Comparison of ENCODE assay signal across 8 cellular contexts in genomic region chr19:50377051-50377441, GRCh38. TPM values are rescaled to one million over a fixed set of nuclear protein-coding genes. Genes with fewer than 3 reads are reported as not detected.
A peak's percentile ranks its signal among the peaks of the same experiment; 100 is the strongest.
DNase-seq lines count a peak whose midpoint lies in the region; ATAC-seq, FAIRE-seq and TF ChIP-seq lines count a peak whose summit lies in the region.

No MANE protein-coding gene starts in this region.

- no peaks in the 10 kb centered on the region for H3K9me3 ChIP-seq in heart left ventricle

- no peak for FAIRE-seq in GM12892 (lab: Jason Lieb, UNC)

- peak overlapping the region in 3 of 12 donors; percentile 98 to 99 (median 99) for H3K27ac ChIP-seq in heart left ventricle

- no peaks in the 10 kb centered on the region for H3K27me3 ChIP-seq in heart left ventricle

- intact Hi-C loops in heart left ventricle (cut with DNase I): loop anchor here in 4 of 10 donors (2.0 to 10.0 kb wide), 4 partner anchors 134 to 728 kb away; partner anchors contain the start of genes CTU1 (in 2 of the 4), JOSD2 (in 2 of the 4) and ASPDH (in 1 of the 4)

- peaks cover 2 to 49% (median 46%) of the 10 kb centered on the region in 9 donors for H3K36me3 ChIP-seq in heart left ventricle

- 49 to 59% (median 58%) methylated on average over 7 of the region's 7 CpGs for WGBS in heart left ventricle, 4 donors

- TF ChIP-seq CTCF in heart left ventricle (IDR thresholded peaks at IDR 0.05): no peak
- TF ChIP-seq CTCF in foreskin fibroblast (IDR thresholded peaks at IDR 0.05; ENCODE audit: low read depth, low read length): no peak

- H3K4me3 ChIP-seq in heart left ventricle: peak overlapping the region in 10 of 12 donors; percentile 84 to 99 (median 92)
- H3K4me3 ChIP-seq in foreskin fibroblast (ENCODE audit: low read depth in 1 of 2, low read length in 2 of 2): peak overlapping the region in 1 of 2 donors; percentile 41

- peaks cover 0 to 43% (median 21%) of the 10 kb centered on the region in 12 donors for H3K4me1 ChIP-seq in heart left ventricle

- DNase-seq in DMS53 (lab: John Stamatoyannopoulos, UW) (peak; percentile 56), DMS53 treated with DMSO at 0.1 percent for 48 hours (lab: John Stamatoyannopoulos, UW; ENCODE audit: unreplicated experiment) (no peak), NCI-H2196 treated with DMSO at 0.1 percent for 48 hours (lab: John Stamatoyannopoulos, UW; ENCODE audit: unreplicated experiment) (peak; percentile 70), heart left ventricle (peak in 2 of 5 donors; percentile 34 to 47), GM12892 (ENCODE audit: insufficient read length) (no peak), foreskin fibroblast (no peak)
- peak; percentile 63 to 71 for DNase-seq in activated T-cell treated with anti-CD3 and anti-CD28 coated beads, Interleukin-2, amount 50 U/mL, for 48 hours
- DNase-seq in stimulated activated CD4-positive, alpha-beta T cell treated with anti-CD3 and anti-CD28 coated beads, Interleukin-4, amount 100 ng/mL, for 24 hours: peak; percentile 49

- TF ChIP-seq POLR2A in heart left ventricle (IDR thresholded peaks at IDR 0.05) (no peak), GM12892 (IDR thresholded peaks at IDR 0.05; ENCODE audit: low read depth, low read length) (no peak)

- ATAC-seq in heart left ventricle: peak in 2 of 4 donors; percentile 3 to 9

RNA-seq across cellular contexts. Expression of gene NR1H2, which starts 0.8 kb away (rescaled TPM):
- total RNA-seq in heart left ventricle: 100 to 1,000 TPM in 3 of 9 donors, 10 to 100 TPM in 6; 66.2 to 162 (median 74.3) TPM
- 100 to 1,000 TPM in 1 of 2 donors, 10 to 100 TPM in 1; 91.5 to 155 TPM for polyA plus RNA-seq in heart left ventricle
- polyA plus RNA-seq in GM12892 (2012; ENCODE audit: missing spikeins): 16.3 TPM

RNA-seq across cellular contexts. Expression of gene POLD1, which starts 7.1 kb away (rescaled TPM):
- 10 to 100 TPM in 4 of 9 donors, 1 to 10 TPM in 5; 6.1 to 18.0 (median 9.0) TPM for total RNA-seq in heart left ventricle
- 10 to 100 TPM in 1 of 2 donors, 1 to 10 TPM in 1; 9.6 to 12.1 TPM for polyA plus RNA-seq in heart left ventricle
- 28.7 TPM for polyA plus RNA-seq in GM12892 (2012; ENCODE audit: missing spikeins)

RNA-seq across cellular contexts. Expression of gene NAPSA, which starts 11.6 kb away (rescaled TPM):
- under 1 TPM in 4 of 9 donors, not detected in 5; 0.28 to 0.89 (median 0.66) TPM for total RNA-seq in heart left ventricle
- polyA plus RNA-seq in heart left ventricle: under 1 TPM; 0.36 to 0.61 TPM
- 2.3 TPM for polyA plus RNA-seq in GM12892 (2012; ENCODE audit: missing spikeins)

RNA-seq across cellular contexts. Expression of gene SPIB, which starts 41.7 kb away (rescaled TPM):
- under 1 TPM in 2 of 9 donors, not detected in 7; 0.16 to 0.53 TPM for total RNA-seq in heart left ventricle
- polyA plus RNA-seq in heart left ventricle: under 1 TPM in 1 of 2 donors, not detected in 1; 0.10 TPM
- 38.2 TPM for polyA plus RNA-seq in GM12892 (2012; ENCODE audit: missing spikeins)

RNA-seq across cellular contexts. Expression of gene KCNC3, which starts 47.9 kb away (rescaled TPM):
- 1 to 10 TPM in 8 of 9 donors, under 1 TPM in 1; 0.87 to 4.4 (median 2.5) TPM for total RNA-seq in heart left ventricle
- 1 to 10 TPM; 1.7 to 3.3 TPM for polyA plus RNA-seq in heart left ventricle
- polyA plus RNA-seq in GM12892 (2012; ENCODE audit: missing spikeins): 3.0 TPM

Comparison
In these comparisons a context has a peak if more than half of its experiments do, and no peak if none do; other contexts are left out.
1. DNase-seq: peak in DMS53 (single experiment), NCI-H2196 treated with DMSO at 0.1 percent for 48 hours (single experiment), activated T-cell treated with anti-CD3 and anti-CD28 coated beads, Interleukin-2, amount 50 U/mL, for 48 hours (2 of 2) and stimulated activated CD4-positive, alpha-beta T cell treated with anti-CD3 and anti-CD28 coated beads, Interleukin-4, amount 100 ng/mL, for 24 hours (single experiment); none in DMS53 treated with DMSO at 0.1 percent for 48 hours (single experiment), GM12892 (single experiment) and foreskin fibroblast (0 of 2).